ENCODE assay signal across 8 cellular contexts in the genomic region with DNA sequence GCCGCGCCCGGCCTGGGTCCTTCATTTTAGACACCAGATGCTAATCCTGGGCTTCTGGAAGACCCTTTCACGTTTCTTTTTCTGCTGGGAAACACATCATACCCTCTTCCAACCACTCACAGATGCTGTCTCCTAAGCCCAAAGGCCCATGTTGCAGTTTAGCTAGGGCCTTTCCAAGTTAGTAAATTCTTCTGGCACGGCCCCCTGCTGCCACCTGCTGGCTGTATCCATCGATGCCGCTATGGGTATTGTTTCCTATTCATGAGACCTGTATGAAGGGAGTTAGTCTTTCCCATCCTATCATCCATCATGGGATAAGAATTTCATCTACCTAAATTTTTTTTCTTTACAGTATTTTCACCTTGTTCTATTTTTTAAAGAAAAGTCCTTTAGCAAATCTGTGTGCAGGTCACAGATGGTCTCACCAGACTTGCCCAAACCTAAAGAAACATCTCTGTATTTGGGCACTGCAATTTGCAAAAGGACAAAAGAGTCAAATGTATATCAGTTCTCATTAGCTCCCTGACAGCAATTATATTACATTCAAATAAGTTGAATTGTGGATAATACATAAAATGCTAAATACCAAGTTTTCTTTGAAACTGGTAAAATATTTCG. TPM values are rescaled to one million over a fixed set of nuclear protein-coding genes. Genes with fewer than 3 reads are reported as not detected.
DNase-seq lines count a peak whose midpoint lies in the region; ATAC-seq, FAIRE-seq and TF ChIP-seq lines count a peak whose summit lies in the region.

No MANE protein-coding gene starts in this region.

- WGBS in IMR-90 (ENCODE audit: extremely low coverage in 2 of 2, insufficient read length in 1 of 2), 2 experiments: 71% methylated on average over 4 of the region's 8 CpGs; no CpG with 5 or more reads in 1 of the 2 experiments

- no peak overlapping the region for H2BK120ac ChIP-seq in IMR-90 (ENCODE audit: low read depth, low read length)

- ATAC-seq in IMR-90 (ENCODE audit: low read depth) (peak; percentile 71), thoracic aorta (ENCODE audit: insufficient number of reproducible peaks, low FRiP score, low read depth) (no peak), GM21528 (IDR thresholded peaks at IDR 0.05; ENCODE audit: low FRiP score, unreplicated experiment) (no peak)
- peak; percentile 61 for ATAC-seq in activated T-cell treated with anti-CD3 and anti-CD28 coated beads, Interleukin-2, amount 50 U/mL, for 72 hours (replicated peaks in 1 of 2)

- peak; percentile 90 for TF ChIP-seq RAD21 in IMR-90 (IDR thresholded peaks at IDR 0.05; ENCODE audit: low read length)

- H4K8ac ChIP-seq in IMR-90 (ENCODE audit: low read depth in 2 of 2, low read length in 2 of 2): no peak overlapping the region

- TF ChIP-seq CTCF in IMR-90 (conservative IDR thresholded peaks at IDR 0.05; ENCODE audit: low read depth, low read length) (peak; percentile 76), thoracic aorta (IDR thresholded peaks at IDR 0.05) (peak; percentile 78)

- TF ChIP-seq POLR2A in IMR-90 (IDR thresholded peaks at IDR 0.05; ENCODE audit: low read depth, low read length): no peak

- no peak overlapping the region for H3K14ac ChIP-seq in IMR-90 (replicated peaks; ENCODE audit: low read depth, low read length)

- H3K36me3 ChIP-seq in IMR-90 (ENCODE audit: control insufficient read depth, insufficient read depth, low read length): no peaks in the 10 kb centered on the region
- H3K36me3 ChIP-seq in thoracic aorta: no peaks in the 10 kb centered on the region

- peak; percentile 24 for DNase-seq in GM04503 (ENCODE audit: low read depth)
- DNase-seq in IMR-90: peak; percentile 64
- peak; percentile 39 for DNase-seq in RCC 7860 (ENCODE audit: low spot score)
- DNase-seq in activated T-cell treated with anti-CD3 and anti-CD28 coated beads, Interleukin-2, amount 50 U/mL, for 72 hours: peak; percentile 70 to 75
- DNase-seq in fibroblast of peridontal ligament (ENCODE audit: extremely low read depth): peak; percentile 79
- DNase-seq in occipital lobe (lab: John Stamatoyannopoulos, UW): peak; percentile 49
- DNase-seq in thoracic aorta (ENCODE audit: low spot score): peak; percentile 19

- no peak overlapping the region for H3K4me2 ChIP-seq in IMR-90 (ENCODE audit: low read depth, low read length)

- no peak overlapping the region for H2AK9ac ChIP-seq in IMR-90 (replicated peaks; ENCODE audit: low read depth, low read length, poor library complexity)

- intact Hi-C loops in IMR-90 (cut with micrococcal nuclease): loop anchor here (1.0 to 5.0 kb wide), 4 partner anchors 37 to 241 kb away; a partner anchor contains a TSS

- no peak overlapping the region for H4K5ac ChIP-seq in IMR-90 (ENCODE audit: low read depth, low read length)

- H3K4me1 ChIP-seq in IMR-90 (ENCODE audit: control insufficient read depth, insufficient read depth, low read length) (0 out of 2 replicates have a peak, but pooled peaks cover 2% of the 10 kb centered on the region), thoracic aorta (ENCODE audit: control insufficient read depth in 1 of 2, low read depth in 2 of 2) (peaks cover 2 to 7% of the 10 kb centered on the region in 2 donors)

- H3K27ac ChIP-seq in IMR-90 (ENCODE audit: insufficient read depth, low read length) (no peak overlapping the region), thoracic aorta (no peak overlapping the region)

- no peaks in the 10 kb centered on the region for H3K36me3 Mint-ChIP-seq in activated T-cell treated with anti-CD3 and anti-CD28 coated beads, Interleukin-2, amount 50 U/mL, for 72 hours (ENCODE audit: insufficient read depth in 2 of 2)

- POLR2A ChIA-PET in IMR-90 (lab: Charles Lee; ENCODE audit: unreplicated experiment): no interaction called here

- H3K23ac ChIP-seq in IMR-90 (ENCODE audit: low read depth, low read length): no peak overlapping the region

- no peak overlapping the region for H2BK15ac ChIP-seq in IMR-90 (ENCODE audit: low read depth, low read length)

- CTCF ChIA-PET in IMR-90 (lab: Yijun Ruan, JAX): interaction anchor here (1.0 to 1.7 kb wide), 4 partner anchors 12 to 242 kb away, joined by 3 to 4 read pairs (median 4); a partner anchor contains a TSS

- H4K20me1 ChIP-seq in IMR-90 (ENCODE audit: insufficient read depth, low read length): no peaks in the 10 kb centered on the region; the same call in 1 of the 2 replicates

- H3K4me1 Mint-ChIP-seq in activated T-cell treated with anti-CD3 and anti-CD28 coated beads, Interleukin-2, amount 50 U/mL, for 72 hours (ENCODE audit: low read depth): peaks cover 22% of the 10 kb centered on the region

- H3K27me3 Mint-ChIP-seq in activated T-cell treated with anti-CD3 and anti-CD28 coated beads, Interleukin-2, amount 50 U/mL, for 72 hours (ENCODE audit: low read depth): peaks cover 6% of the 10 kb centered on the region

- H3K4me3 ChIP-seq in IMR-90 (ENCODE audit: insufficient read depth, low read depth, low read length): no peak overlapping the region
- H3K4me3 ChIP-seq in thoracic aorta: no peak overlapping the region

- H2BK20ac ChIP-seq in IMR-90 (ENCODE audit: low read depth, low read length): 0 out of 2 replicates have a peak overlapping the region, but pooled peaks have one; percentile 20

- BruUV-seq in IMR-90 (replicated peaks; lab: Mats Ljungman, UMichigan): no TSS peak

- H3K4ac ChIP-seq in IMR-90 (ENCODE audit: low read depth, low read length): no peak overlapping the region

- H3K9me3 ChIP-seq in IMR-90 (ENCODE audit: control insufficient read depth, insufficient read depth, low read length): no peaks in the 10 kb centered on the region
- H3K9me3 ChIP-seq in thoracic aorta: no peaks in the 10 kb centered on the region

- no peak overlapping the region for H2BK5ac ChIP-seq in IMR-90 (ENCODE audit: low read depth, low read length, poor library complexity, severe bottlenecking)

- H3K18ac ChIP-seq in IMR-90 (ENCODE audit: low read depth, low read length): no peak overlapping the region

- no peak overlapping the region for H3K4me3 Mint-ChIP-seq in activated T-cell treated with anti-CD3 and anti-CD28 coated beads, Interleukin-2, amount 50 U/mL, for 72 hours

- dilution Hi-C loops in IMR-90 (cut with HindIII; ENCODE audit: low sequenced_read_pairs, unreplicated experiment): no loop called here

- no peaks in the 10 kb centered on the region for H3K79me1 ChIP-seq in IMR-90 (ENCODE audit: low read depth in 1 of 2, low read length in 2 of 2)

- H2AK5ac ChIP-seq in IMR-90 (ENCODE audit: low read depth, low read length): no peak overlapping the region

- no peak overlapping the region for H2AFZ ChIP-seq in IMR-90 (replicated peaks; ENCODE audit: low read length, poor library complexity)

- no peaks in the 10 kb centered on the region for H3K9me3 Mint-ChIP-seq in activated T-cell treated with anti-CD3 and anti-CD28 coated beads, Interleukin-2, amount 50 U/mL, for 72 hours

- H3K9ac ChIP-seq in IMR-90 (ENCODE audit: low read depth, low read length): no peak overlapping the region

- no peak overlapping the region for H3K56ac ChIP-seq in IMR-90 (ENCODE audit: extremely low read depth, insufficient read depth, low read length)

- FAIRE-seq in RCC 7860 (lab: Jason Lieb, UNC): peak; percentile 57

- H4K91ac ChIP-seq in IMR-90 (ENCODE audit: insufficient read depth, low read depth, low read length): no peak overlapping the region

- no peak overlapping the region for H3K27ac Mint-ChIP-seq in activated T-cell treated with anti-CD3 and anti-CD28 coated beads, Interleukin-2, amount 50 U/mL, for 72 hours

- in situ Hi-C loops in IMR-90 (cut with MboI; ENCODE audit: low sequenced_read_pairs): no loop called here

- H3K9me1 ChIP-seq in IMR-90 (ENCODE audit: insufficient read depth, low read length): 0 out of 2 replicates have a peak, but pooled peaks cover 2% of the 10 kb centered on the region

- H3K27me3 ChIP-seq in IMR-90 (ENCODE audit: control insufficient read depth, insufficient read depth, low read length): no peaks in the 10 kb centered on the region; the same call in 1 of the 2 replicates
- H3K27me3 ChIP-seq in thoracic aorta (replicated peaks; ENCODE audit: insufficient read depth): no peaks in the 10 kb centered on the region

TF ChIP-seq in IMR-90, 13 proteins besides CTCF, POLR2A, EP300 and RAD21:
- TF ChIP-seq CHD1 (IDR thresholded peaks at IDR 0.05; ENCODE audit: low read depth, low read length) (no peak), BHLHE40 (IDR thresholded peaks at IDR 0.05; ENCODE audit: low read depth, low read length) (no peak), SMC3 (IDR thresholded peaks at IDR 0.05; ENCODE audit: low read depth, low read length) (peak; percentile 96)
TF ChIP-seq in IMR-90: peak in this region for 1.

RNA-seq across cellular contexts. Expression of a gene that starts 37.8 kb away (rescaled TPM):
- total RNA-seq in IMR-90 (2012; rRNA removed): 67.5 and 76.4 TPM in 2 replicates
- polyA plus RNA-seq in IMR-90 (2012; rRNA removed): 14.4 and 14.7 TPM in 2 replicates
- polyA plus RNA-seq in IMR-90 (2012; cell fraction: cytosol; rRNA removed): 12.7 and 15.1 TPM in 2 replicates
- 11.9 and 17.9 TPM in 2 replicates for polyA plus RNA-seq in IMR-90 (2012; cell fraction: nucleus; rRNA removed; ENCODE audit: low replicate concordance)
- total RNA-seq in activated T-cell treated with anti-CD3 and anti-CD28 coated beads, Interleukin-2, amount 50 U/mL, for 72 hours: 10 to 100 TPM; 19.2 to 23.0 TPM
- 26.2 TPM for total RNA-seq in occipital lobe
- 10 to 100 TPM in 1 of 2 donors, 1 to 10 TPM in 1; 6.7 to 12.2 TPM for total RNA-seq in thoracic aorta

RNA-seq across cellular contexts. Expression of a gene that starts 40.2 kb away (rescaled TPM):
- total RNA-seq in IMR-90 (2012; rRNA removed): 17.0 and 23.9 TPM in 2 replicates
- polyA plus RNA-seq in IMR-90 (2012; rRNA removed): 4.7 and 6.8 TPM in 2 replicates
- polyA plus RNA-seq in IMR-90 (2012; cell fraction: cytosol; rRNA removed): 1.6 and 2.1 TPM in 2 replicates
- 0.77 and 2.5 TPM in 2 replicates for polyA plus RNA-seq in IMR-90 (2012; cell fraction: nucleus; rRNA removed; ENCODE audit: low replicate concordance)
- 1 to 10 TPM; 4.9 to 5.4 TPM for total RNA-seq in activated T-cell treated with anti-CD3 and anti-CD28 coated beads, Interleukin-2, amount 50 U/mL, for 72 hours
- 25.1 TPM for total RNA-seq in occipital lobe
- total RNA-seq in thoracic aorta: 10 to 100 TPM; 11.8 to 12.7 TPM

Comparison
In these comparisons a context has a peak if more than half of its experiments do, and no peak if none do; other contexts are left out.
1. DNase-seq: peak in every context shown above with its lines; median percentile 79 in fibroblast of peridontal ligament; 72 in activated T-cell treated with anti-CD3 and anti-CD28 coated beads, Interleukin-2, amount 50 U/mL, for 72 hours; 64 in IMR-90; 49 in occipital lobe; 39 in RCC 7860; 24 in GM04503; 19 in thoracic aorta.
2. ATAC-seq: peak in IMR-90 (single experiment) and activated T-cell treated with anti-CD3 and anti-CD28 coated beads, Interleukin-2, amount 50 U/mL, for 72 hours (2 of 2); none in thoracic aorta (single experiment) and GM21528 (single experiment).